In genomic region chr13:108070925-108071324, GRCh38 we compare ENCODE assay signal across 26 cellular contexts.
A peak's percentile ranks its signal among the peaks of the same experiment; 100 is the strongest.
DNase-seq lines count a peak whose midpoint lies in the region; ATAC-seq, FAIRE-seq and TF ChIP-seq lines count a peak whose summit lies in the region.
"Had no signal": no experiment of that assay in that cellular context is flagged by ENCODE, and none has a peak within 500 bp of the region (broad histone marks: within the 10 kb centered on the region; RNA-seq: fewer than 3 reads in every experiment).

No MANE protein-coding gene starts in this region.

- H3K36me3 ChIP-seq in PC-3 (ENCODE audit: low read depth, low read length), result no peaks in the 10 kb centered on the region
- H3K36me3 ChIP-seq in hepatocyte (replicated peaks; ENCODE audit: insufficient read depth, low read depth), result no peaks in the 10 kb centered on the region
- H3K36me3 ChIP-seq in neuron (ENCODE audit: insufficient read depth, low read length), result no peaks in the 10 kb centered on the region
- no peaks in the 10 kb centered on the region for H3K36me3 ChIP-seq in upper lobe of right lung
- H3K36me3 ChIP-seq in small intestine (ENCODE audit: control insufficient read depth in 2 of 2, insufficient read depth in 2 of 2, low read length in 2 of 2), result no peaks in the 10 kb centered on the region
- H3K36me3 ChIP-seq: BE2C, MG63, Peyer's patch had no signal

- H3K9me2 ChIP-seq in PC-3 (replicated peaks; ENCODE audit: low read length) (no peaks in the 10 kb centered on the region), hepatocyte (replicated peaks; ENCODE audit: insufficient read depth) (no peaks in the 10 kb centered on the region)

- H4K20me1 ChIP-seq in PC-3 (ENCODE audit: low read length) (no peaks in the 10 kb centered on the region), hepatocyte (ENCODE audit: insufficient read depth, poor library complexity, severe bottlenecking) (no peaks in the 10 kb centered on the region)

- H2AFZ ChIP-seq in PC-3 (ENCODE audit: low read length) (peak overlapping the region; percentile 54; the same call in 1 of the 2 replicates), hepatocyte (no peak overlapping the region), neuron (ENCODE audit: low read depth, low read length) (peak overlapping the region; percentile 3)

- no peaks in the 10 kb centered on the region for H3F3A ChIP-seq in PC-3 (ENCODE audit: low read length, unreplicated experiment)

- H3K79me2 ChIP-seq in PC-3 (ENCODE audit: low read length), result no peaks in the 10 kb centered on the region
- H3K79me2 ChIP-seq in hepatocyte, result no peaks in the 10 kb centered on the region

- no peak for TF ChIP-seq CTCF in PC-3 (conservative IDR thresholded peaks at IDR 0.05; ENCODE audit: low read depth, low read length)
- no peak for TF ChIP-seq CTCF in hepatocyte (IDR thresholded peaks at IDR 0.05; ENCODE audit: poor library complexity)
- TF ChIP-seq CTCF in upper lobe of right lung (IDR thresholded peaks at IDR 0.05), result no peak

- no peak overlapping the region; the same call in 1 of the 2 replicates for H3K4me2 ChIP-seq in PC-3 (ENCODE audit: low read length)
- H3K4me2 ChIP-seq in hepatocyte, result no peak overlapping the region

- intact Hi-C loops in PC-3 (cut with micrococcal nuclease), result no loop called here
- intact Hi-C loops in upper lobe of right lung (cut with DNase I), result no loop called here

- FAIRE-seq in small intestine (lab: Jason Lieb, UNC), result no peak
- FAIRE-seq: GM12891 had no signal

- ATAC-seq in PC-3 (no peak), upper lobe of right lung (no peak)

- POLR2A ChIA-PET in PC-3 (lab: Charles Lee; ENCODE audit: unreplicated experiment), result no interaction called here

- H3K9me3 ChIP-seq in PC-3 (ENCODE audit: low read length), result no peaks in the 10 kb centered on the region
- H3K9me3 ChIP-seq in hepatocyte (ENCODE audit: low read depth), result no peaks in the 10 kb centered on the region
- H3K9me3 ChIP-seq in neuron (ENCODE audit: low read length), result peaks cover 4% of the 10 kb centered on the region
- no peaks in the 10 kb centered on the region for H3K9me3 ChIP-seq in upper lobe of right lung
- H3K9me3 ChIP-seq in small intestine (ENCODE audit: control insufficient read depth, low read depth), result no peaks in the 10 kb centered on the region
- H3K9me3 ChIP-seq: BE2C had no signal

- WGBS in hepatocyte (ENCODE audit: low lambda C conversion rate, missing lambda C conversion rate), result 58% methylated on average over 5 of the region's 5 CpGs
- WGBS in small intestine, 3 donors, result 59 to 87% (median 67%) methylated on average over 5 of the region's 5 CpGs

- no peak overlapping the region for H3K27ac ChIP-seq in PC-3 (ENCODE audit: low read length)
- H3K27ac ChIP-seq in hepatocyte, result peak overlapping the region; percentile 75
- no peak overlapping the region for H3K27ac ChIP-seq in upper lobe of right lung
- H3K27ac ChIP-seq in small intestine (ENCODE audit: low read depth in 1 of 2, low read length in 1 of 2), result no peak overlapping the region
- H3K27ac ChIP-seq: 22Rv1, Peyer's patch, SK-N-MC had no signal

- CTCF ChIA-PET in PC-3 (lab: Charles Lee), result no interaction called here

- peak; percentile 16 for DNase-seq in NCI-H82 (lab: John Stamatoyannopoulos, UW)
- no peak for DNase-seq in NCI-H82 treated with DMSO at 0.1 percent for 48 hours (lab: John Stamatoyannopoulos, UW; ENCODE audit: unreplicated experiment)
- DNase-seq in PC-3, result no peak
- DNase-seq in hepatocyte (ENCODE audit: low spot score), result no peak
- no peak for DNase-seq in SK-N-DZ (ENCODE audit: low spot score)
- no peak for DNase-seq in upper lobe of right lung
- no peak for DNase-seq in small intestine
- DNase-seq: ACHN; BE2C; CD8-positive, alpha-beta memory T cell; DMS 273 treated with DMSO at 0.1 percent for 48 hours; DMS79; EL; GDM1; KBM-7; MG63; NCI-H2029; NCI-H446; NCI-H524 treated with DMSO at 0.1 percent for 48 hours; NCI-H774; Peyer's patch; SHP77 treated with DMSO at 0.1 percent for 48 hours had no signal

- no TSS peak for BruUV-seq in PC-3 (replicated peaks; lab: Mats Ljungman, UMichigan)

- H3K4me1 ChIP-seq in PC-3 (ENCODE audit: insufficient read depth, low read length), result no peaks in the 10 kb centered on the region
- H3K4me1 ChIP-seq in hepatocyte (ENCODE audit: insufficient read depth), result peaks cover 7% of the 10 kb centered on the region
- no peaks in the 10 kb centered on the region for H3K4me1 ChIP-seq in neuron (ENCODE audit: insufficient read depth, low read length)
- H3K4me1 ChIP-seq in upper lobe of right lung, result no peaks in the 10 kb centered on the region
- H3K4me1 ChIP-seq in small intestine (ENCODE audit: control insufficient read depth in 2 of 2, insufficient read depth in 1 of 2, low read depth in 1 of 2, low read length in 1 of 2), result no peaks in the 10 kb centered on the region
- H3K4me1 ChIP-seq: BE2C, Peyer's patch had no signal

- no peak overlapping the region for H3K9ac ChIP-seq in PC-3 (ENCODE audit: low read length)

- H3K27me3 ChIP-seq in PC-3 (ENCODE audit: low read length), result no peaks in the 10 kb centered on the region
- no peaks in the 10 kb centered on the region for H3K27me3 ChIP-seq in hepatocyte
- H3K27me3 ChIP-seq in neuron (ENCODE audit: insufficient read depth, low read length), result no peaks in the 10 kb centered on the region
- no peaks in the 10 kb centered on the region for H3K27me3 ChIP-seq in upper lobe of right lung
- H3K27me3 ChIP-seq in small intestine (ENCODE audit: control insufficient read depth in 2 of 2, insufficient read depth in 2 of 2, low read length in 2 of 2), result no peaks in the 10 kb centered on the region
- H3K27me3 ChIP-seq: BE2C, MG63, Peyer's patch had no signal

- H3K4me3 ChIP-seq in PC-3 (ENCODE audit: low read length) (no peak overlapping the region), hepatocyte (no peak overlapping the region), neuron (ENCODE audit: low read length) (no peak overlapping the region), upper lobe of right lung (no peak overlapping the region), small intestine (ENCODE audit: low read depth in 1 of 2, low read length in 2 of 2) (no peak overlapping the region)
- H3K4me3 ChIP-seq: MG63, Peyer's patch, SK-N-MC had no signal
